In the genomic region with DNA sequence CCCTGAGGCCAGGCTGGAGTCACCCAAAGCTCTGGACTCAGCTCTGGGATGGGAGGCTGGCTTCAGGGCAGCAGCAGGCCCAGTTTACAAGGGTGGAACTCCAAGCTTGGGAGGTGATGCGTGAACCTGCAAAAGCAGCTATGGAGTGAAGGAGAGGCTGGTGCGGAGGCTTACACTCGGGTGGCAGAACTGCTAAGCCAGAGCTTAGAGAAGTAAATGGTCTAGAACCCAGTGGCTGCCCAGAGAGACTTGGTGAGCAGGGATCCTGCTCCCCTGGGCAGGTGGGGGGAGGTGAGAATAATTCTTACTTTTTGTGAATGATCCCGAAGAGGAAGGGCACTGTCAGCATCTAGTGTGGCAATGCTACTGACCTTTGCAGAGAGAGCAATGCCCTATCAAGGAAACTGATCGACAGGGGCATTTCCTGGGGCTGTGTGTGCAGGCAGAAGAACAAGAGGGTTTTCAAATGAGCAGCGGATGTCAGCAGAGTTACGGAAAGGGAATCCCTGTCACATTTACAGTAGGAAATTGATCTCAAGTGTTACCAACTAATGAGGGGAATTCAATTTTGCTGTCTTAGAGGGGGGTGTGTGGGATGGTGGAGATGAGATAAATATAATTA, we compare ENCODE assay signal across 1 cellular context.
TF ChIP-seq lines count a peak whose summit lies in the region.

No MANE protein-coding gene starts in this region.

TF ChIP-seq in H1, 55 proteins besides CTCF, POLR2A, EP300 and RAD21:
- no peak for TF ChIP-seq HDAC6 (IDR thresholded peaks at IDR 0.05; ENCODE audit: low read depth, low read length)
- no peak for TF ChIP-seq ZNF274 (IDR thresholded peaks at IDR 0.05; ENCODE audit: borderline replicate concordance, extremely low read depth, low read length)
- TF ChIP-seq CBX8 (IDR thresholded peaks at IDR 0.05; ENCODE audit: borderline replicate concordance, low read depth, low read length) = no peak
- TF ChIP-seq RXRA (IDR thresholded peaks at IDR 0.05; ENCODE audit: insufficient read depth, low read depth, low read length) = no peak
- TF ChIP-seq SP2 (IDR thresholded peaks at IDR 0.05; ENCODE audit: low read length) = no peak
- TF ChIP-seq POU5F1 (IDR thresholded peaks at IDR 0.05; ENCODE audit: low read depth, low read length) = no peak
- no peak for TF ChIP-seq SAP30 (IDR thresholded peaks at IDR 0.05; ENCODE audit: insufficient read depth, insufficient replicate concordance, low read length)
- no peak for TF ChIP-seq SP4 (IDR thresholded peaks at IDR 0.05; ENCODE audit: low read length)
- no peak for TF ChIP-seq CEBPB (IDR thresholded peaks at IDR 0.05; ENCODE audit: low read depth, low read length)
- TF ChIP-seq CHD2 (IDR thresholded peaks at IDR 0.05; ENCODE audit: low read length) = no peak
- no peak for TF ChIP-seq TEAD4 (IDR thresholded peaks at IDR 0.05; ENCODE audit: low read depth, low read length)
- TF ChIP-seq RBBP5 (IDR thresholded peaks at IDR 0.05; ENCODE audit: borderline replicate concordance, low read depth, low read length) = no peak
- TF ChIP-seq BCL11A (IDR thresholded peaks at IDR 0.05; ENCODE audit: low read depth in 2 of 2, low read length in 2 of 2) = no peak
TF ChIP-seq in H1: peak in this region for 0.
